ENCODE assay signal across 24 cellular contexts in the genomic region with DNA sequence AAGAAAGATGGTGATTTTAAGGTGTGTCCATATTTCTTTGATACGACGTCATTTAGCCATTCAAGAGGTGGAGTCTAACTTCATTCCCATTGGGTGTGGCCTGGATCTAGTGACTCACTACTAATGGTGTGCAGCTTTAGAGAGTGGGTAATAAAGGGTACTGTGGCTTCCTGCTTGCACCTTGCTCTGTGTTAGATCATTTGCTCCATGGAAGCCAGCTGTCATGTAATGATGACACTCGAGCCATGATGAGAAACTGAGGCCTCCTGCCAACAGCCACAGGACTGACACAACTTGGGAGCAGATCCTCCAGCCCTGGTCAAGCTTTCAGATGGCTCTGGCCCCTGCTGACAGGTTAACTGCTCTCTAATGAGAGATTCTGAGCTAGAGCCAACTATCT.
DNase-seq lines count a peak whose midpoint lies in the region; ATAC-seq, FAIRE-seq and TF ChIP-seq lines count a peak whose summit lies in the region.
"Had no signal": no experiment of that assay in that cellular context is flagged by ENCODE, and none has a peak within 500 bp of the region (broad histone marks: within the 10 kb centered on the region; RNA-seq: fewer than 3 reads in every experiment).

No MANE protein-coding gene starts in this region.

- H3K36me3 ChIP-seq in DND-41 (ENCODE audit: insufficient read depth, low read length) (no peaks in the 10 kb centered on the region), bronchial epithelial cell (ENCODE audit: control insufficient read depth, insufficient read depth, low read length) (no peaks in the 10 kb centered on the region)
- H3K36me3 ChIP-seq: BLaER1 had no signal

- no peaks in the 10 kb centered on the region for H3K27me3 ChIP-seq in DND-41 (ENCODE audit: insufficient read depth, low read length, poor library complexity)
- H3K27me3 ChIP-seq in bronchial epithelial cell (ENCODE audit: control insufficient read depth, insufficient read depth, low read length) = no peaks in the 10 kb centered on the region
- H3K27me3 ChIP-seq: BLaER1 had no signal

- H3K27ac ChIP-seq in DND-41 (ENCODE audit: low read length) = no peak overlapping the region
- H3K27ac ChIP-seq: BLaER1, PC-9 had no signal

- H3K27ac Mint-ChIP-seq in endothelial cell (ENCODE audit: unreplicated experiment) = no peak overlapping the region
- H3K27ac Mint-ChIP-seq: CD4-positive, alpha-beta T cell had no signal

- H3K27me3 Mint-ChIP-seq in endothelial cell (ENCODE audit: unreplicated experiment) = no peaks in the 10 kb centered on the region
- H3K27me3 Mint-ChIP-seq: CD4-positive, alpha-beta T cell had no signal

- H4K20me1 ChIP-seq in DND-41 (ENCODE audit: insufficient read depth, low read length) = no peaks in the 10 kb centered on the region
- H4K20me1 ChIP-seq: BLaER1 had no signal

- H3K36me3 Mint-ChIP-seq in endothelial cell (ENCODE audit: low read depth, unreplicated experiment) = no peaks in the 10 kb centered on the region

- no peaks in the 10 kb centered on the region for H3K79me2 ChIP-seq in DND-41 (ENCODE audit: insufficient read depth, low read length)

- ATAC-seq in DND-41 (ENCODE audit: insufficient read depth, low read depth) (peak; percentile 58; the same call in 2 of the 3 replicates), HG03025 (IDR thresholded peaks at IDR 0.05; ENCODE audit: low FRiP score, unreplicated experiment) (no peak)

- no peak for FAIRE-seq in bronchial epithelial cell (lab: Jason Lieb, UNC)
- FAIRE-seq: H54, HTR-8/SVneo had no signal

- no peak overlapping the region for H3K4me3 ChIP-seq in DND-41 (ENCODE audit: low read depth in 1 of 2, low read length in 2 of 2)
- H3K4me3 ChIP-seq in bronchial epithelial cell (ENCODE audit: low read depth, low read length) = no peak overlapping the region
- H3K4me3 ChIP-seq: BLaER1, PC-9 had no signal

- H3K4me1 ChIP-seq in DND-41 (ENCODE audit: insufficient read depth, low read length) = peaks cover 12% of the 10 kb centered on the region
- H3K4me1 ChIP-seq: BLaER1 had no signal

- no peaks in the 10 kb centered on the region for H3K4me1 Mint-ChIP-seq in endothelial cell (ENCODE audit: unreplicated experiment)

- H3K4me2 ChIP-seq in DND-41 (ENCODE audit: insufficient read depth, low read length) = no peak overlapping the region
- H3K4me2 ChIP-seq: BLaER1, PC-9, SK-N-SH had no signal

- no peak for TF ChIP-seq CTCF in DND-41 (IDR thresholded peaks at IDR 0.05; ENCODE audit: borderline replicate concordance, extremely low read depth, low read length, poor library complexity, severe bottlenecking)
- no peak for TF ChIP-seq CTCF in bronchial epithelial cell (IDR thresholded peaks at IDR 0.05; ENCODE audit: insufficient read depth, low read length, severe bottlenecking)
- no peak for TF ChIP-seq CTCF in endothelial cell (IDR thresholded peaks at IDR 0.05; ENCODE audit: unreplicated experiment)

- no peaks in the 10 kb centered on the region for H3K9me3 Mint-ChIP-seq in endothelial cell (ENCODE audit: unreplicated experiment)
- H3K9me3 Mint-ChIP-seq: CD4-positive, alpha-beta T cell had no signal

- H3K9ac ChIP-seq in DND-41 (ENCODE audit: low read depth, low read length) = no peak overlapping the region
- H3K9ac ChIP-seq: BLaER1, SK-N-SH had no signal

- no peaks in the 10 kb centered on the region for H3K9me3 ChIP-seq in DND-41 (ENCODE audit: insufficient read depth, low read length, severe bottlenecking)
- H3K9me3 ChIP-seq: BLaER1, Caco-2, SK-N-SH had no signal

- no peak for DNase-seq in DND-41
- DNase-seq in HT1080 (ENCODE audit: low read depth) = peak; percentile 24
- DNase-seq in bronchial epithelial cell (ENCODE audit: low read depth) = peak; percentile 1
- DNase-seq in myocyte (ENCODE audit: low read depth) = peak; percentile 9
- DNase-seq in COLO668 (lab: John Stamatoyannopoulos, UW; ENCODE audit: unreplicated experiment) = no peak
- no peak for DNase-seq in endothelial cell (ENCODE audit: low spot score)
- DNase-seq: Caco-2; CD4-positive, alpha-beta T cell; DMS153; KG1; MV-4-11; NCI-H1694; NCI-H2081; NCI-H2171; NCI-H345; NCI-H524; PC-9; RPMI8226; SHP77 treated with DMSO at 0.1 percent for 48 hours; SK-N-SH had no signal

- H2AFZ ChIP-seq in DND-41 (ENCODE audit: low read depth, low read length) = no peak overlapping the region
- H2AFZ ChIP-seq: PC-9 had no signal

- H3K4me3 Mint-ChIP-seq in endothelial cell (ENCODE audit: unreplicated experiment) = no peak overlapping the region
- H3K4me3 Mint-ChIP-seq: CD4-positive, alpha-beta T cell had no signal

Comparison
In these comparisons a context has a peak if more than half of its experiments do, and no peak if none do; other contexts are left out.
1. DNase-seq: peak in HT1080 (single experiment), bronchial epithelial cell (single experiment) and myocyte (single experiment); none in DND-41 (single experiment), COLO668 (single experiment) and endothelial cell (single experiment).